Comparison of ENCODE assay signal across 9 cellular contexts in genomic region chr6:149320745-149321240, GRCh38. TPM values are rescaled to one million over a fixed set of nuclear protein-coding genes. Genes with fewer than 3 reads are reported as not detected.
A peak's percentile ranks its signal among the peaks of the same experiment; 100 is the strongest.
DNase-seq lines count a peak whose midpoint lies in the region; ATAC-seq lines count a peak whose summit lies in the region.
"Had no signal": no experiment of that assay in that cellular context is flagged by ENCODE, and none has a peak within 500 bp of the region (broad histone marks: within the 10 kb centered on the region; RNA-seq: fewer than 3 reads in every experiment).

No MANE protein-coding gene starts in this region.

- ATAC-seq in activated CD8-positive, alpha-beta memory T cell treated with anti-CD3 and anti-CD28 coated beads, Interleukin-2, amount 10 ng/mL, durations not matched to agents 7 days and 5 days = no peak
- ATAC-seq in GM18519 (IDR thresholded peaks at IDR 0.05; ENCODE audit: low FRiP score, unreplicated experiment) = no peak

- H3K27ac Mint-ChIP-seq in activated CD8-positive, alpha-beta memory T cell treated with anti-CD3 and anti-CD28 coated beads, Interleukin-2, amount 10 ng/mL, durations not matched to agents 7 days and 5 days = peak overlapping the region; percentile 91

- CTCF ChIA-PET in activated CD8-positive, alpha-beta memory T cell treated with anti-CD3 and anti-CD28 coated beads, Interleukin-2, amount 10 ng/mL, durations not matched to agents 7 days and 5 days (lab: Charles Lee) = interaction anchor here (1.1 to 3.5 kb wide), 3 partner anchors 12 to 288 kb away, joined by 3 to 23 read pairs (median 3); no protein-coding TSS in a partner anchor

- no peaks in the 10 kb centered on the region for H3K36me3 ChIP-seq in effector memory CD4-positive, alpha-beta T cell (ENCODE audit: control insufficient read depth, insufficient read depth, low read length)
- H3K36me3 ChIP-seq in skeletal muscle satellite cell (ENCODE audit: insufficient read depth, low read length) (no peaks in the 10 kb centered on the region), HAP-1 (replicated peaks) (no peaks in the 10 kb centered on the region)

- H3K27me3 Mint-ChIP-seq in activated CD8-positive, alpha-beta memory T cell treated with anti-CD3 and anti-CD28 coated beads, Interleukin-2, amount 10 ng/mL, durations not matched to agents 7 days and 5 days = no peaks in the 10 kb centered on the region

- in situ Hi-C loops in HAP-1 (cut with MboI; ENCODE audit: low sequenced_read_pairs) = no loop called here

- H3K27ac ChIP-seq in effector memory CD4-positive, alpha-beta T cell (ENCODE audit: insufficient read depth, low read length, poor library complexity, severe bottlenecking) = peak overlapping the region; percentile 95

- H3K27me3 ChIP-seq in effector memory CD4-positive, alpha-beta T cell (replicated peaks; ENCODE audit: control insufficient read depth, insufficient read depth, low read length, poor library complexity, severe bottlenecking) = no peaks in the 10 kb centered on the region
- H3K27me3 ChIP-seq in skeletal muscle satellite cell (ENCODE audit: control insufficient read depth, insufficient read depth, low read length) (no peaks in the 10 kb centered on the region), HAP-1 (ENCODE audit: low read depth) (no peaks in the 10 kb centered on the region)

- DNase-seq in activated CD8-positive, alpha-beta memory T cell treated with anti-CD3 and anti-CD28 coated beads, Interleukin-2, amount 10 ng/mL, durations not matched to agents 7 days and 5 days = no peak
- no peak for DNase-seq in activated CD8-positive, alpha-beta memory T cell treated with anti-CD3 and anti-CD28 coated beads, Interleukin-2, amount 50 U/mL, for 4 hours
- peak; percentile 45 for DNase-seq in NCI-H226
- no peak for DNase-seq in effector memory CD4-positive, alpha-beta T cell
- DNase-seq in effector CD4-positive, alpha-beta T cell = no peak
- DNase-seq in HAP-1 (ENCODE audit: low spot score in 2 of 2) = no peak
- DNase-seq: KG1 had no signal

- H3K9ac ChIP-seq in skeletal muscle satellite cell (ENCODE audit: low read depth, low read length) = no peak overlapping the region

- H3K36me3 Mint-ChIP-seq in activated CD8-positive, alpha-beta memory T cell treated with anti-CD3 and anti-CD28 coated beads, Interleukin-2, amount 10 ng/mL, durations not matched to agents 7 days and 5 days = peaks cover 44% of the 10 kb centered on the region

- peaks cover 14% of the 10 kb centered on the region for H3K4me1 ChIP-seq in effector memory CD4-positive, alpha-beta T cell (ENCODE audit: control insufficient read depth, insufficient read depth, low read length, poor library complexity, severe bottlenecking)
- H3K4me1 ChIP-seq in skeletal muscle satellite cell (ENCODE audit: control insufficient read depth, insufficient read depth, low read length) (peaks cover 32% of the 10 kb centered on the region), HAP-1 (peaks cover 42% of the 10 kb centered on the region)

- H3K4me3 Mint-ChIP-seq in activated CD8-positive, alpha-beta memory T cell treated with anti-CD3 and anti-CD28 coated beads, Interleukin-2, amount 10 ng/mL, durations not matched to agents 7 days and 5 days = peak overlapping the region; percentile 92

- H3K9me3 ChIP-seq in effector memory CD4-positive, alpha-beta T cell (ENCODE audit: control insufficient read depth, low read length) = no peaks in the 10 kb centered on the region
- H3K9me3 ChIP-seq in skeletal muscle satellite cell (replicated peaks; ENCODE audit: low read length) (no peaks in the 10 kb centered on the region), HAP-1 (no peaks in the 10 kb centered on the region)

- H3K9me3 Mint-ChIP-seq in activated CD8-positive, alpha-beta memory T cell treated with anti-CD3 and anti-CD28 coated beads, Interleukin-2, amount 10 ng/mL, durations not matched to agents 7 days and 5 days (ENCODE audit: low read depth) = no peaks in the 10 kb centered on the region

- peak overlapping the region; percentile 96 for H3K4me2 ChIP-seq in skeletal muscle satellite cell (ENCODE audit: low read length)

- peak overlapping the region; percentile 34 for H3K4me3 ChIP-seq in effector memory CD4-positive, alpha-beta T cell (ENCODE audit: insufficient read depth, low read depth, low read length, poor library complexity, severe bottlenecking)
- H3K4me3 ChIP-seq in skeletal muscle satellite cell (ENCODE audit: low read length) (no peak overlapping the region), HAP-1 (no peak overlapping the region)

- H3K4me1 Mint-ChIP-seq in activated CD8-positive, alpha-beta memory T cell treated with anti-CD3 and anti-CD28 coated beads, Interleukin-2, amount 10 ng/mL, durations not matched to agents 7 days and 5 days = peaks cover 46% of the 10 kb centered on the region

RNA-seq across cellular contexts. Expression of gene TAB2, which starts 3.3 kb away (rescaled TPM):
- 100 to 1,000 TPM; 120 to 138 TPM for total RNA-seq in activated CD8-positive, alpha-beta memory T cell treated with anti-CD3 and anti-CD28 coated beads, Interleukin-2, amount 10 ng/mL, durations not matched to agents 7 days and 5 days
- 12.9 and 14.2 TPM in 2 replicates for total RNA-seq in skeletal muscle satellite cell (2012; rRNA removed)
